ENCODE assay signal across 22 cellular contexts in genomic region chr3:37052860-37053259, GRCh38. TPM values are rescaled to one million over a fixed set of nuclear protein-coding genes. Genes with fewer than 3 reads are reported as not detected.
DNase-seq lines count a peak whose midpoint lies in the region; ATAC-seq and TF ChIP-seq lines count a peak whose summit lies in the region.
"Had no signal": no experiment of that assay in that cellular context is flagged by ENCODE, and none has a peak within 500 bp of the region (broad histone marks: within the 10 kb centered on the region; RNA-seq: fewer than 3 reads in every experiment).

No MANE protein-coding gene starts in this region.

- no peaks in the 10 kb centered on the region for H4K20me1 ChIP-seq in SK-N-SH (ENCODE audit: insufficient read depth)
- H4K20me1 ChIP-seq: BLaER1 had no signal

- no peak for TF ChIP-seq RAD21 in SK-N-SH (IDR thresholded peaks at IDR 0.05; ENCODE audit: low read length)

- no peak overlapping the region for H3K9ac ChIP-seq in SK-N-SH
- H3K9ac ChIP-seq: BLaER1 had no signal

- no peak for TF ChIP-seq EP300 in SK-N-SH (IDR thresholded peaks at IDR 0.05; ENCODE audit: borderline replicate concordance in 1 of 2, low read depth in 1 of 2, low read length in 1 of 2)
- TF ChIP-seq EP300 in stomach (IDR thresholded peaks at IDR 0.05) = no peak

- H3K4me1 ChIP-seq in SK-N-SH (ENCODE audit: control insufficient read depth in 1 of 2, insufficient read depth in 2 of 2, low read depth in 1 of 2, low read length in 1 of 2) (peaks cover 8 to 25% of the 10 kb centered on the region in 2 experiments), right atrium auricular region (peaks cover 0 to 51% of the 10 kb centered on the region in 2 donors), stomach (peaks cover 15 to 57% (median 25%) of the 10 kb centered on the region in 4 donors)
- no peaks in the 10 kb centered on the region for H3K4me1 ChIP-seq in CD4-positive, alpha-beta memory T cell (ENCODE audit: insufficient read depth, low read length)

- H3K9me3 ChIP-seq in SK-N-SH (no peaks in the 10 kb centered on the region), right atrium auricular region (no peaks in the 10 kb centered on the region), stomach (no peaks in the 10 kb centered on the region)
- no peaks in the 10 kb centered on the region for H3K9me3 ChIP-seq in CD4-positive, alpha-beta memory T cell (ENCODE audit: control insufficient read depth in 1 of 2, low read length in 2 of 2)
- H3K9me3 ChIP-seq: BLaER1, sigmoid colon had no signal

- H3K36me3 Mint-ChIP-seq in CD4-positive, alpha-beta memory T cell = peaks cover 46 to 82% of the 10 kb centered on the region in 2 donors

- CTCF ChIA-PET in SK-N-SH (lab: Yijun Ruan, JAX) = no interaction called here
- CTCF ChIA-PET in CD4-positive, alpha-beta memory T cell (lab: Charles Lee; ENCODE audit: partially characterized antibody) = no interaction called here

- peaks cover 70 to 73% of the 10 kb centered on the region in 2 experiments for H3K36me3 ChIP-seq in SK-N-SH (replicated peaks in 1 of 2; ENCODE audit: control insufficient read depth in 1 of 2, insufficient read depth in 2 of 2, low read length in 1 of 2)
- H3K36me3 ChIP-seq in right atrium auricular region = peaks cover 65% of the 10 kb centered on the region
- peaks cover 39 to 100% (median 92%) of the 10 kb centered on the region in 4 donors for H3K36me3 ChIP-seq in stomach
- peaks cover 50% of the 10 kb centered on the region for H3K36me3 ChIP-seq in CD4-positive, alpha-beta memory T cell (ENCODE audit: insufficient read depth, low read length)

- no peaks in the 10 kb centered on the region for H3K27me3 ChIP-seq in SK-N-SH (ENCODE audit: insufficient read depth)
- no peaks in the 10 kb centered on the region for H3K27me3 ChIP-seq in right atrium auricular region
- no peaks in the 10 kb centered on the region for H3K27me3 ChIP-seq in stomach
- no peaks in the 10 kb centered on the region for H3K27me3 ChIP-seq in CD4-positive, alpha-beta memory T cell (ENCODE audit: insufficient read depth, low read length)
- H3K27me3 ChIP-seq: BLaER1, hepatocyte, sigmoid colon had no signal

- TF ChIP-seq POLR2A in stomach (IDR thresholded peaks at IDR 0.05) = no peak

- H3K27me3 Mint-ChIP-seq in CD4-positive, alpha-beta memory T cell = no peaks in the 10 kb centered on the region
- H3K27me3 Mint-ChIP-seq: activated naive CD4-positive, alpha-beta T cell treated with anti-CD3 and anti-CD28 coated beads, Interleukin-2, amount 10 ng/mL, durations not matched to agents 7 days and 5 days had no signal

- peak overlapping the region in 2 of 7 donors; percentile 65 to 70 for H3K27ac Mint-ChIP-seq in CD4-positive, alpha-beta memory T cell
- H3K27ac Mint-ChIP-seq: activated naive CD4-positive, alpha-beta T cell treated with anti-CD3 and anti-CD28 coated beads, Interleukin-2, amount 10 ng/mL, durations not matched to agents 7 days and 5 days; T-helper 2 cell treated with Interferon-gamma antibody and Interleukin-4, amounts not matched to agents 5 μg/mL and 100 μg/mL, for 36 hours had no signal

- no peak for TF ChIP-seq CTCF in SK-N-SH (IDR thresholded peaks at IDR 0.05)
- no peak for TF ChIP-seq CTCF in VCaP (conservative IDR thresholded peaks at IDR 0.05)
- TF ChIP-seq CTCF in right atrium auricular region (IDR thresholded peaks at IDR 0.05) = no peak
- TF ChIP-seq CTCF in stomach (IDR thresholded peaks at IDR 0.05) = no peak

- H3K4me3 ChIP-seq in SK-N-SH (ENCODE audit: low read depth in 2 of 2, low read length in 1 of 2) = no peak overlapping the region
- H3K4me3 ChIP-seq in right atrium auricular region = no peak overlapping the region
- no peak overlapping the region for H3K4me3 ChIP-seq in stomach
- H3K4me3 ChIP-seq in CD4-positive, alpha-beta memory T cell (ENCODE audit: low read length in 2 of 2) = no peak overlapping the region
- H3K4me3 ChIP-seq: BLaER1, hepatocyte, sigmoid colon had no signal

- H3K9me2 ChIP-seq in SK-N-SH = no peaks in the 10 kb centered on the region

- peaks cover 33% of the 10 kb centered on the region for H3F3A ChIP-seq in SK-N-SH (replicated peaks; ENCODE audit: insufficient read depth)

- H3K27ac ChIP-seq in SK-N-SH (ENCODE audit: low read depth in 2 of 2, low read length in 1 of 2) (peak overlapping the region; percentile 8 to 91; a peak in 2 of 4 replicates), VCaP (peak overlapping the region; percentile 58), right atrium auricular region (peak overlapping the region; percentile 73 to 84), stomach (peak overlapping the region in 4 of 5 donors; percentile 8 to 71 (median 62))
- H3K27ac ChIP-seq in CD4-positive, alpha-beta memory T cell (ENCODE audit: low read depth, low read length) = no peak overlapping the region
- H3K27ac ChIP-seq: BLaER1, hepatocyte had no signal

- no peak overlapping the region for H2AFZ ChIP-seq in SK-N-SH (ENCODE audit: low read depth)
- H2AFZ ChIP-seq: hepatocyte had no signal

- POLR2A ChIA-PET in SK-N-SH (lab: Yijun Ruan, JAX) = no interaction called here
- POLR2A ChIA-PET in CD4-positive, alpha-beta memory T cell (lab: Charles Lee; ENCODE audit: partially characterized antibody) = no interaction called here

- DNase-seq in SK-N-SH (no peak), right atrium auricular region (ENCODE audit: low spot score) (no peak), stomach (peak; percentile 44)
- no peak for DNase-seq in activated effector memory CD4-positive, alpha-beta T cell treated with anti-CD3 and anti-CD28 coated beads, Interleukin-2, amount 50 U/mL, for 16 hours
- no peak for DNase-seq in CD4-positive, alpha-beta memory T cell
- DNase-seq: activated naive CD4-positive, alpha-beta T cell treated with anti-CD3 and anti-CD28 coated beads, Interleukin-2, amount 10 ng/mL, durations not matched to agents 7 days and 5 days; DMS 273 treated with DMSO at 0.1 percent for 48 hours; effector CD8-positive, alpha-beta T cell; kidney; MM.1S; NCI-H1694; NCI-H446 treated with DMSO at 0.1 percent for 48 hours; SIG-M5; sigmoid colon; stimulated activated CD4-positive, alpha-beta T cell treated with anti-CD3 and anti-CD28 coated beads, Interleukin-1b, Interleukin-23, amount 100 ng/mL, for 48 hours had no signal

- H3K4me3 Mint-ChIP-seq in CD4-positive, alpha-beta memory T cell = no peak overlapping the region
- H3K4me3 Mint-ChIP-seq: activated naive CD4-positive, alpha-beta T cell treated with anti-CD3 and anti-CD28 coated beads, Interleukin-2, amount 10 ng/mL, durations not matched to agents 7 days and 5 days; T-helper 2 cell treated with Interferon-gamma antibody and Interleukin-4, amounts not matched to agents 5 μg/mL and 100 μg/mL, for 36 hours had no signal

- H3K4me2 ChIP-seq in SK-N-SH = no peak overlapping the region
- H3K4me2 ChIP-seq: BLaER1, hepatocyte had no signal

- no peak; the same call in 1 of the 3 replicates for ATAC-seq in SK-N-SH treated with all-trans-retinoic acid at 6 μM for 48 hours
- no peak for ATAC-seq in GM18519 (IDR thresholded peaks at IDR 0.05; ENCODE audit: low FRiP score, unreplicated experiment)
- ATAC-seq: activated CD4-positive, CD25-positive, alpha-beta regulatory T cell treated with anti-CD3 and anti-CD28 coated beads, Interleukin-2, amount 50 U/mL, for 24 hours had no signal

- intact Hi-C loops in stomach (cut with DNase I; ENCODE audit: low total_unique reads) = no loop called here
- intact Hi-C loops in CD4-positive, alpha-beta memory T cell (cut with micrococcal nuclease) = no loop called here

- no peaks in the 10 kb centered on the region for H3K9me3 Mint-ChIP-seq in CD4-positive, alpha-beta memory T cell
- H3K9me3 Mint-ChIP-seq: activated naive CD4-positive, alpha-beta T cell treated with anti-CD3 and anti-CD28 coated beads, Interleukin-2, amount 10 ng/mL, durations not matched to agents 7 days and 5 days; T-helper 2 cell treated with Interferon-gamma antibody and Interleukin-4, amounts not matched to agents 5 μg/mL and 100 μg/mL, for 36 hours had no signal

- no peaks in the 10 kb centered on the region for H3K79me2 ChIP-seq in SK-N-SH (ENCODE audit: insufficient read depth)
- H3K79me2 ChIP-seq: hepatocyte had no signal

- H3K4me1 Mint-ChIP-seq in CD4-positive, alpha-beta memory T cell = peaks cover 0 to 4% (median under 1%) of the 10 kb centered on the region in 4 donors
- H3K4me1 Mint-ChIP-seq: activated naive CD4-positive, alpha-beta T cell treated with anti-CD3 and anti-CD28 coated beads, Interleukin-2, amount 10 ng/mL, durations not matched to agents 7 days and 5 days had no signal

TF ChIP-seq in SK-N-SH, 30 proteins besides CTCF, POLR2A, EP300 and RAD21 (continues in another document):
- TF ChIP-seq POLR2AphosphoS5 (IDR thresholded peaks at IDR 0.05; ENCODE audit: low read depth, low read length) = no peak
- TF ChIP-seq YY1 (IDR thresholded peaks at IDR 0.05; ENCODE audit: low read depth) = no peak
- no peak for TF ChIP-seq TEAD4 (IDR thresholded peaks at IDR 0.05; ENCODE audit: borderline replicate concordance, insufficient read depth)
- no peak for TF ChIP-seq MAX (IDR thresholded peaks at IDR 0.05; ENCODE audit: low read depth)

TF ChIP-seq in SK-N-SH treated with all-trans-retinoic acid at 6 μM for 48 hours, 23 proteins besides CTCF, POLR2A, EP300 and RAD21 (continues in another document):
- TF ChIP-seq TOX (CRISPR knock-in tag; IDR thresholded peaks at IDR 0.05; ENCODE audit: borderline replicate concordance) = no peak

RNA-seq across cellular contexts. Expression of gene MLH1, which starts 59.5 kb away (rescaled TPM):
- polyA plus RNA-seq in SK-N-SH (2012; rRNA removed) = 24.0 and 30.2 TPM in 2 replicates
- polyA plus RNA-seq in SK-N-SH (2012; cell fraction: cytosol; rRNA removed) = 29.9 and 30.0 TPM in 2 replicates
- polyA plus RNA-seq in SK-N-SH (2012; cell fraction: nucleus; rRNA removed) = 22.7 and 23.9 TPM in 2 replicates
- 10 to 100 TPM; 36.0 to 37.8 TPM for total RNA-seq in right atrium auricular region
- total RNA-seq in stomach = 100 to 1,000 TPM in 1 of 5 donors, 10 to 100 TPM in 3, 1 to 10 TPM in 1; 6.4 to 129 (median 60.7) TPM
- polyA plus RNA-seq in stomach = 10 to 100 TPM; 13.2 to 17.6 (median 13.7) TPM
- 10 to 100 TPM; 30.3 to 33.8 TPM for total RNA-seq in CD4-positive, alpha-beta memory T cell
- polyA plus RNA-seq in CD4-positive, alpha-beta memory T cell = 10 to 100 TPM; 15.6 to 18.9 TPM

RNA-seq across cellular contexts. Expression of gene EPM2AIP1, which starts 59.9 kb away (rescaled TPM):
- 4.7 and 6.5 TPM in 2 replicates for polyA plus RNA-seq in SK-N-SH (2012; rRNA removed)
- 5.2 and 5.7 TPM in 2 replicates for polyA plus RNA-seq in SK-N-SH (2012; cell fraction: cytosol; rRNA removed)
- polyA plus RNA-seq in SK-N-SH (2012; cell fraction: nucleus; rRNA removed) = 7.8 and 14.2 TPM in 2 replicates
- total RNA-seq in right atrium auricular region = 10 to 100 TPM; 10.3 TPM
- total RNA-seq in stomach = 10 to 100 TPM in 4 of 5 donors, 1 to 10 TPM in 1; 4.9 to 37.3 (median 13.2) TPM
- polyA plus RNA-seq in stomach = 1 to 10 TPM; 2.4 to 4.5 (median 2.6) TPM
- 10 to 100 TPM; 46.3 to 47.0 TPM for total RNA-seq in CD4-positive, alpha-beta memory T cell
- 10 to 100 TPM in 1 of 2 donors, 1 to 10 TPM in 1; 9.1 to 10.0 TPM for polyA plus RNA-seq in CD4-positive, alpha-beta memory T cell
